In the genomic region with DNA sequence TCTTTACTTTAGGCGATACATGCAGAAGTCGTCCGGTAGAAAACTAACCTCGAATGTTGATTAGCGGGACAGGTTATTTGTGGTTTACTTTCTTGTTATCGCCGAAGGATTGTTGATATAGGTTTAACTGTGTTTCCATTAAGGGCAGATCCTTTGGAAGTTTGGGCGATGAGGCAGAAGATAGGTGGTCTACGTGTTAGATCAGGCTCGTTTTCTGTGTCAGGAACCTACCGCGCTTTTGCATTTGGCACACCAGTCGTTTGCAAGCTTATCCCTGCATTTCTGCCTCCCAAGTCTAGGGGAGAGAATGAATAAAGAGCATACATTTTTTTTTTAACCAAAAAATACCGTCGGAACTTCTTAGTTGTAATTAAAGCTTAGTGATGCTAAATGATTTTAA, we compare ENCODE assay signal across 10 cellular contexts. TPM values are rescaled to one million over a fixed set of nuclear protein-coding genes. Genes with fewer than 3 reads are reported as not detected.
DNase-seq lines count a peak whose midpoint lies in the region; ATAC-seq, FAIRE-seq and TF ChIP-seq lines count a peak whose summit lies in the region.
"Had no signal": no experiment of that assay in that cellular context is flagged by ENCODE, and none has a peak within 500 bp of the region (broad histone marks: within the 10 kb centered on the region; RNA-seq: fewer than 3 reads in every experiment).

No MANE protein-coding gene starts in this region.

- H3K27ac ChIP-seq in AG04450 (ENCODE audit: low read depth, low read length) = peak overlapping the region; percentile 99

- no peak for TF ChIP-seq POLR2A in lower leg skin (IDR thresholded peaks at IDR 0.05)

- no peaks in the 10 kb centered on the region for H3K27me3 ChIP-seq in AG04450 (ENCODE audit: control insufficient read depth, insufficient read depth, low read length)

- TF ChIP-seq CTCF in AG04450 (IDR thresholded peaks at IDR 0.05; ENCODE audit: low read depth, low read length) (no peak), lower leg skin (IDR thresholded peaks at IDR 0.05) (no peak)

- intact Hi-C loops in lower leg skin (cut with DNase I; ENCODE audit: low total_unique reads) = no loop called here

- CTCF ChIA-PET in AG04450 (lab: Charles Lee) = no interaction called here

- H3K9me3 Mint-ChIP-seq in activated naive CD4-positive, alpha-beta T cell treated with anti-CD3 and anti-CD28 coated beads, Interleukin-2, amount 50 U/mL, for 72 hours = no peaks in the 10 kb centered on the region
- H3K9me3 Mint-ChIP-seq: IgD-negative memory B cell, type B pancreatic cell had no signal

- no peak for FAIRE-seq in GM19239 (lab: Jason Lieb, UNC)

- no peak for ATAC-seq in activated naive CD4-positive, alpha-beta T cell treated with anti-CD3 and anti-CD28 coated beads, Interleukin-2, amount 50 U/mL, for 72 hours
- ATAC-seq in GM19455 (IDR thresholded peaks at IDR 0.05; ENCODE audit: unreplicated experiment) (no peak), left lobe of liver (no peak)

- POLR2A ChIA-PET in AG04450 (lab: Yijun Ruan, JAX) = no interaction called here

- DNase-seq in AG04450 (ENCODE audit: low read depth, low spot score) = no peak
- DNase-seq in ELR (ENCODE audit: low read depth) = peak; percentile 10
- DNase-seq in activated naive CD4-positive, alpha-beta T cell treated with anti-CD3 and anti-CD28 coated beads, Interleukin-2, amount 50 U/mL, for 72 hours (ENCODE audit: low spot score in 2 of 2) = no peak
- no peak for DNase-seq in lower leg skin (ENCODE audit: low spot score in 2 of 2)
- DNase-seq in GM19239 (ENCODE audit: insufficient read length, low spot score) = no peak
- DNase-seq in DMS 273 (lab: John Stamatoyannopoulos, UW; ENCODE audit: unreplicated experiment) = no peak
- DNase-seq in left lobe of liver (ENCODE audit: low spot score) = no peak

- H3K36me3 Mint-ChIP-seq in activated naive CD4-positive, alpha-beta T cell treated with anti-CD3 and anti-CD28 coated beads, Interleukin-2, amount 50 U/mL, for 72 hours = peaks cover 25 to 40% of the 10 kb centered on the region in 2 donors
- H3K36me3 Mint-ChIP-seq: IgD-negative memory B cell, type B pancreatic cell had no signal

- peak overlapping the region; percentile 100 for H3K27ac Mint-ChIP-seq in activated naive CD4-positive, alpha-beta T cell treated with anti-CD3 and anti-CD28 coated beads, Interleukin-2, amount 50 U/mL, for 72 hours
- H3K27ac Mint-ChIP-seq: IgD-negative memory B cell, type B pancreatic cell had no signal

- WGBS in lower leg skin, 2 donors = 0% methylated on average over 15 of the region's 15 CpGs; no CpG with 5 or more reads in 1 of the 2 donors

- H3K9me3 ChIP-seq in AG04450 (ENCODE audit: control insufficient read depth, insufficient read depth, low read length) = peaks cover 6% of the 10 kb centered on the region; the same call in 1 of the 2 replicates

- peak overlapping the region; percentile 85 for H3K4me3 ChIP-seq in AG04450 (ENCODE audit: low read depth, low read length)
- peak overlapping the region; percentile 45 for H3K4me3 ChIP-seq in lower leg skin (ENCODE audit: low read depth, poor library complexity, severe bottlenecking)

RNA-seq across cellular contexts. Expression of a gene that starts 1.2 kb away (rescaled TPM):
- polyA plus RNA-seq in AG04450 (2011; rRNA removed) = 32.0 and 44.8 TPM in 2 replicates
- polyA minus RNA-seq in AG04450 (2011; rRNA and poly(A)+ RNA removed) = 36.9 and 66.1 TPM in 2 replicates
- 100 to 1,000 TPM; 124 to 146 TPM for total RNA-seq in activated naive CD4-positive, alpha-beta T cell treated with anti-CD3 and anti-CD28 coated beads, Interleukin-2, amount 50 U/mL, for 72 hours
- 10 to 100 TPM in 2 of 4 donors, under 1 TPM in 2; 0.08 to 46.3 (median 16.3) TPM for total RNA-seq in lower leg skin
- 21.5 TPM for total RNA-seq in left lobe of liver
- polyA plus RNA-seq: IgD-negative memory B cell had no signal
